ENCODE assay signal across 1 cellular context in the genomic region with DNA sequence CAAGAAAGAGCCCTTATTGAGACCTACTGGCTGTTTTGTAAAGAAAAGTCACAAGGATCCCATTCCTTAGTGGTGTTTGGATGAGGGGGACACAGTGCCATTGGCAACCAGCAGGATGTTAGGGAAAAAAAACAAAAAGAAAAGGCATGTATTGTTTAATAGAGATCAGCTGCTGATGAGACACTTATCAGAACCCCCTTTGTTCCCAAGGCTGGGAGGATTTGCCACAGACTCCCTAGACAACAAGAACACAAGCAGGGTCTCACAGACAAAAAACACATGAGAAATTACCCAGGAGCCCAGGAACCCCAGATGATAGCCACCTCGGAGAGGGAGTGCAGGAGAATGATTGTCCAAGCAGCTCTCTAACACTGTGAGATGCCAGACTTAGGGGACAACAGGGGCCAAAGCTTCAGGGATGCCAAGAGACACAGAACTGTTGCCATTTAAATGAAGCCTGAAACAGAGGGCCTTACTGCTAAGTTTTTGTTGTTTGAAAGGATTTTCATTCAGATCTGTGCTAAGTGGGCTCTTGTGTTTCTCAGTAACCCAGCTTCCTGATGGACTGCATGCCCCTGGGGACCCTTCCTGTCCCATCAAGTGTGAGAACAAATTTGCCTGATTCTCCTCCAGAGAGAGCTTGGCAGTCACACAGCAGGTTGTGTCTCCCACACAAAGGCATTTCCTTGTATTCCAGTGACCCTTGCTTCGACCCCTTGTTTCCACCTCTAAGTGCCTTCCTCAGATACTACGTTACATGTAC.
TF ChIP-seq lines count a peak whose summit lies in the region.

No MANE protein-coding gene starts in this region.

TF ChIP-seq in GM23338, 12 proteins besides CTCF, POLR2A, EP300 and RAD21:
- TF ChIP-seq, protein P1, sequence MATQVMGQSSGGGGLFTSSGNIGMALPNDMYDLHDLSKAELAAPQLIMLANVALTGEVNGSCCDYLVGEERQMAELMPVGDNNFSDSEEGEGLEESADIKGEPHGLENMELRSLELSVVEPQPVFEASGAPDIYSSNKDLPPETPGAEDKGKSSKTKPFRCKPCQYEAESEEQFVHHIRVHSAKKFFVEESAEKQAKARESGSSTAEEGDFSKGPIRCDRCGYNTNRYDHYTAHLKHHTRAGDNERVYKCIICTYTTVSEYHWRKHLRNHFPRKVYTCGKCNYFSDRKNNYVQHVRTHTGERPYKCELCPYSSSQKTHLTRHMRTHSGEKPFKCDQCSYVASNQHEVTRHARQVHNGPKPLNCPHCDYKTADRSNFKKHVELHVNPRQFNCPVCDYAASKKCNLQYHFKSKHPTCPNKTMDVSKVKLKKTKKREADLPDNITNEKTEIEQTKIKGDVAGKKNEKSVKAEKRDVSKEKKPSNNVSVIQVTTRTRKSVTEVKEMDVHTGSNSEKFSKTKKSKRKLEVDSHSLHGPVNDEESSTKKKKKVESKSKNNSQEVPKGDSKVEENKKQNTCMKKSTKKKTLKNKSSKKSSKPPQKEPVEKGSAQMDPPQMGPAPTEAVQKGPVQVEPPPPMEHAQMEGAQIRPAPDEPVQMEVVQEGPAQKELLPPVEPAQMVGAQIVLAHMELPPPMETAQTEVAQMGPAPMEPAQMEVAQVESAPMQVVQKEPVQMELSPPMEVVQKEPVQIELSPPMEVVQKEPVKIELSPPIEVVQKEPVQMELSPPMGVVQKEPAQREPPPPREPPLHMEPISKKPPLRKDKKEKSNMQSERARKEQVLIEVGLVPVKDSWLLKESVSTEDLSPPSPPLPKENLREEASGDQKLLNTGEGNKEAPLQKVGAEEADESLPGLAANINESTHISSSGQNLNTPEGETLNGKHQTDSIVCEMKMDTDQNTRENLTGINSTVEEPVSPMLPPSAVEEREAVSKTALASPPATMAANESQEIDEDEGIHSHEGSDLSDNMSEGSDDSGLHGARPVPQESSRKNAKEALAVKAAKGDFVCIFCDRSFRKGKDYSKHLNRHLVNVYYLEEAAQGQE (IDR thresholded peaks at IDR 0.05; ENCODE audit: unreplicated experiment): no peak
- no peak for TF ChIP-seq CREB1 (CRISPR knock-in tag; IDR thresholded peaks at IDR 0.05; ENCODE audit: low read depth)
- TF ChIP-seq EZH2 (IDR thresholded peaks at IDR 0.05; ENCODE audit: low read depth, unreplicated experiment): no peak
- TF ChIP-seq, protein P2, sequence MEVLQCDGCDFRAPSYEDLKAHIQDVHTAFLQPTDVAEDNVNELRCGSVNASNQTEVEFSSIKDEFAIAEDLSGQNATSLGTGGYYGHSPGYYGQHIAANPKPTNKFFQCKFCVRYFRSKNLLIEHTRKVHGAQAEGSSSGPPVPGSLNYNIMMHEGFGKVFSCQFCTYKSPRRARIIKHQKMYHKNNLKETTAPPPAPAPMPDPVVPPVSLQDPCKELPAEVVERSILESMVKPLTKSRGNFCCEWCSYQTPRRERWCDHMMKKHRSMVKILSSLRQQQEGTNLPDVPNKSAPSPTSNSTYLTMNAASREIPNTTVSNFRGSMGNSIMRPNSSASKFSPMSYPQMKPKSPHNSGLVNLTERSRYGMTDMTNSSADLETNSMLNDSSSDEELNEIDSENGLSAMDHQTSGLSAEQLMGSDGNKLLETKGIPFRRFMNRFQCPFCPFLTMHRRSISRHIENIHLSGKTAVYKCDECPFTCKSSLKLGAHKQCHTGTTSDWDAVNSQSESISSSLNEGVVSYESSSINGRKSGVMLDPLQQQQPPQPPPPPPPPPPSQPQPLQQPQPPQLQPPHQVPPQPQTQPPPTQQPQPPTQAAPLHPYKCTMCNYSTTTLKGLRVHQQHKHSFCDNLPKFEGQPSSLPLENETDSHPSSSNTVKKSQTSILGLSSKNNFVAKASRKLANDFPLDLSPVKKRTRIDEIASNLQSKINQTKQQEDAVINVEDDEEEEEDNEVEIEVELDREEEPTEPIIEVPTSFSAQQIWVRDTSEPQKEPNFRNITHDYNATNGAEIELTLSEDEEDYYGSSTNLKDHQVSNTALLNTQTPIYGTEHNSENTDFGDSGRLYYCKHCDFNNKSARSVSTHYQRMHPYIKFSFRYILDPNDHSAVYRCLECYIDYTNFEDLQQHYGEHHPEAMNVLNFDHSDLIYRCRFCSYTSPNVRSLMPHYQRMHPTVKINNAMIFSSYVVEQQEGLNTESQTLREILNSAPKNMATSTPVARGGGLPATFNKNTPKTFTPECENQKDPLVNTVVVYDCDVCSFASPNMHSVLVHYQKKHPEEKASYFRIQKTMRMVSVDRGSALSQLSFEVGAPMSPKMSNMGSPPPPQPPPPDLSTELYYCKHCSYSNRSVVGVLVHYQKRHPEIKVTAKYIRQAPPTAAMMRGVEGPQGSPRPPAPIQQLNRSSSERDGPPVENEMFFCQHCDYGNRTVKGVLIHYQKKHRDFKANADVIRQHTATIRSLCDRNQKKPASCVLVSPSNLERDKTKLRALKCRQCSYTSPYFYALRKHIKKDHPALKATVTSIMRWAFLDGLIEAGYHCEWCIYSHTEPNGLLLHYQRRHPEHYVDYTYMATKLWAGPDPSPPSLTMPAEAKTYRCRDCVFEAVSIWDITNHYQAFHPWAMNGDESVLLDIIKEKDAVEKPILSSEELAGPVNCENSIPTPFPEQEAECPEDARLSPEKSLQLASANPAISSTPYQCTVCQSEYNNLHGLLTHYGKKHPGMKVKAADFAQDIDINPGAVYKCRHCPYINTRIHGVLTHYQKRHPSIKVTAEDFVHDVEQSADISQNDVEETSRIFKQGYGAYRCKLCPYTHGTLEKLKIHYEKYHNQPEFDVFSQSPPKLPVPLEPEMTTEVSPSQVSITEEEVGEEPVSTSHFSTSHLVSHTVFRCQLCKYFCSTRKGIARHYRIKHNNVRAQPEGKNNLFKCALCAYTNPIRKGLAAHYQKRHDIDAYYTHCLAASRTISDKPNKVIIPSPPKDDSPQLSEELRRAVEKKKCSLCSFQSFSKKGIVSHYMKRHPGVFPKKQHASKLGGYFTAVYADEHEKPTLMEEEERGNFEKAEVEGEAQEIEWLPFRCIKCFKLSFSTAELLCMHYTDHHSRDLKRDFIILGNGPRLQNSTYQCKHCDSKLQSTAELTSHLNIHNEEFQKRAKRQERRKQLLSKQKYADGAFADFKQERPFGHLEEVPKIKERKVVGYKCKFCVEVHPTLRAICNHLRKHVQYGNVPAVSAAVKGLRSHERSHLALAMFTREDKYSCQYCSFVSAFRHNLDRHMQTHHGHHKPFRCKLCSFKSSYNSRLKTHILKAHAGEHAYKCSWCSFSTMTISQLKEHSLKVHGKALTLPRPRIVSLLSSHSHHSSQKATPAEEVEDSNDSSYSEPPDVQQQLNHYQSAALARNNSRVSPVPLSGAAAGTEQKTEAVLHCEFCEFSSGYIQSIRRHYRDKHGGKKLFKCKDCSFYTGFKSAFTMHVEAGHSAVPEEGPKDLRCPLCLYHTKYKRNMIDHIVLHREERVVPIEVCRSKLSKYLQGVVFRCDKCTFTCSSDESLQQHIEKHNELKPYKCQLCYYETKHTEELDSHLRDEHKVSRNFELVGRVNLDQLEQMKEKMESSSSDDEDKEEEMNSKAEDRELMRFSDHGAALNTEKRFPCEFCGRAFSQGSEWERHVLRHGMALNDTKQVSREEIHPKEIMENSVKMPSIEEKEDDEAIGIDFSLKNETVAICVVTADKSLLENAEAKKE (CRISPR knock-in tag; IDR thresholded peaks at IDR 0.05): peak; percentile 28; the same call in 1 of the 2 replicates
- peak; percentile 79 for TF ChIP-seq POLR2AphosphoS5 (IDR thresholded peaks at IDR 0.05; ENCODE audit: low read depth)
- TF ChIP-seq ZNF114 (CRISPR knock-in tag; IDR thresholded peaks at IDR 0.05): no peak
- TF ChIP-seq, protein P3, sequence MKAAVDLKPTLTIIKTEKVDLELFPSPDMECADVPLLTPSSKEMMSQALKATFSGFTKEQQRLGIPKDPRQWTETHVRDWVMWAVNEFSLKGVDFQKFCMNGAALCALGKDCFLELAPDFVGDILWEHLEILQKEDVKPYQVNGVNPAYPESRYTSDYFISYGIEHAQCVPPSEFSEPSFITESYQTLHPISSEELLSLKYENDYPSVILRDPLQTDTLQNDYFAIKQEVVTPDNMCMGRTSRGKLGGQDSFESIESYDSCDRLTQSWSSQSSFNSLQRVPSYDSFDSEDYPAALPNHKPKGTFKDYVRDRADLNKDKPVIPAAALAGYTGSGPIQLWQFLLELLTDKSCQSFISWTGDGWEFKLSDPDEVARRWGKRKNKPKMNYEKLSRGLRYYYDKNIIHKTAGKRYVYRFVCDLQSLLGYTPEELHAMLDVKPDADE (IDR thresholded peaks at IDR 0.05): peak; percentile 33; the same call in 1 of the 2 replicates
- peak; percentile 55; the same call in 1 of the 2 replicates for TF ChIP-seq NANOG (IDR thresholded peaks at IDR 0.05; ENCODE audit: borderline replicate concordance)
